8 cellular contexts compared by ENCODE assay signal in the genomic region with DNA sequence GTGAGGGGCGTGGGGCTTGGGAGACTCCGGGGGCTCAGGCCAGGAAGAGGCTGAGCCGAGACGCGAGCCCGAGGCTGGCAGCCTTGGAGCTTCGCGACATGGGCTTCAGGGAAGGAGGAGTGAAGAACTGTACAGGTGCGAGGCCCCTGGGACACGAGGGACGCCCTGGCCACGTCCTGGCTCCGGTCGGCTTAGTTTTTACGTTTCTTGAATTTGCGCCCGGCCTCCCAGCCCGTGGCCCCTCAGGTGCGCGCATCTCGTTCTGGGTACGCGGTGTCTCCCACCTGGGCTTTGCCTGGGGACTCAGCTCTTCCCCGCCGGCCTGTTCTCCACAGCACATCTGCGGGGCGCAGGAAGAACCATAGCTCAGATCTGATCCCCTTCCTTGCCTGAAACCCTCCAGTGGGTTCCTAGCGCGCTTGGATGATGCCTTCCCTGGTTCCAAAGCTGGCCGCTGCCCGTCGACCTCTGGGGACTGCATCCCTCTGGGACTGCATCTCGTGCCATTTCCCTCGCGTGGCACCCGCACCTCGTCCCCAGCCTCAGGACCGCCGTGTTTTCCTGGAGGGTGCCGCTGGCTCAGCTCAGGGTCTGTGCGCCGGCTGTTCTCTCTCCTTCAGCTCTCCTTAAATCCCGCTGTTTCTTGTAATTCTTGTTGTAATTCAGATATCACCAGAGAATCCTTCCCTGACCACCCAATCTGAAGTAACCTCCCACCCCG. TPM values are rescaled to one million over a fixed set of nuclear protein-coding genes. Genes with fewer than 3 reads are reported as not detected.
DNase-seq lines count a peak whose midpoint lies in the region; ATAC-seq, FAIRE-seq and TF ChIP-seq lines count a peak whose summit lies in the region.

No MANE protein-coding gene starts in this region.

- H3K27ac ChIP-seq in KMS-11 (no peak overlapping the region), mesendoderm (ENCODE audit: low read depth, low read length) (no peak overlapping the region)

- FAIRE-seq in urothelium cell line (lab: Jason Lieb, UNC): no peak

- H3K9ac ChIP-seq in KMS-11: peak overlapping the region; percentile 79
- peak overlapping the region; percentile 76 for H3K9ac ChIP-seq in mesendoderm (ENCODE audit: low read length)

- no CpG with 5 or more reads among the region's 44 CpGs for WGBS in mesendoderm (ENCODE audit: extremely low coverage, insufficient coverage, low lambda C conversion rate)

- H3K27me3 ChIP-seq in KMS-11 (ENCODE audit: insufficient read depth, low read depth) (no peaks in the 10 kb centered on the region), mesendoderm (ENCODE audit: insufficient read depth, low read length, poor library complexity) (peaks cover 1% of the 10 kb centered on the region)

- no peaks in the 10 kb centered on the region for H3K36me3 ChIP-seq in KMS-11 (ENCODE audit: insufficient read depth)
- H3K36me3 ChIP-seq in mesendoderm (ENCODE audit: control insufficient read depth, insufficient read depth, low read length): no peaks in the 10 kb centered on the region

- H2BK120ac ChIP-seq in mesendoderm (ENCODE audit: low read depth, low read length): no peak overlapping the region

- H3K4me1 ChIP-seq in KMS-11 (ENCODE audit: low read depth, poor library complexity, severe bottlenecking) (peaks cover 12% of the 10 kb centered on the region), mesendoderm (ENCODE audit: control insufficient read depth, low read depth, low read length) (peaks cover 3% of the 10 kb centered on the region)

- no peak overlapping the region for H2BK15ac ChIP-seq in mesendoderm (replicated peaks; ENCODE audit: low read depth)

- no peak overlapping the region for H2BK5ac ChIP-seq in mesendoderm (ENCODE audit: low read length)

- no peak overlapping the region for H4K5ac ChIP-seq in mesendoderm (ENCODE audit: low read length)

- H2AK5ac ChIP-seq in mesendoderm (ENCODE audit: low read length): no peak overlapping the region

- no peaks in the 10 kb centered on the region for H4K20me1 ChIP-seq in KMS-11 (ENCODE audit: insufficient read depth)

- H3K23ac ChIP-seq in mesendoderm (ENCODE audit: low read length): peak overlapping the region; percentile 45

- peaks cover 13% of the 10 kb centered on the region for H3K79me1 ChIP-seq in mesendoderm (ENCODE audit: low read length)

- H3K18ac ChIP-seq in mesendoderm (ENCODE audit: low read length): no peak overlapping the region

- intact Hi-C loops in sciatic nerve (cut with DNase I): no loop called here

- H3K79me2 ChIP-seq in KMS-11 (ENCODE audit: insufficient read depth, low read depth) (peaks cover 12% of the 10 kb centered on the region; the same call in 1 of the 2 replicates), mesendoderm (ENCODE audit: control insufficient read depth, insufficient read depth, low read length) (peaks cover 3% of the 10 kb centered on the region)

- H3K56ac ChIP-seq in mesendoderm (ENCODE audit: low read length): peak overlapping the region; percentile 90

- ATAC-seq in sciatic nerve: no peak

- peak overlapping the region; percentile 82 for H2AFZ ChIP-seq in KMS-11 (ENCODE audit: low read depth)

- peak; percentile 4 for DNase-seq in stimulated activated CD4-positive, alpha-beta T cell treated with anti-CD3 and anti-CD28 coated beads, Interleukin-12 subunit alpha, Interleukin-12 subunit beta, amount 100 ng/mL, for 4 hours
- no peak for DNase-seq in stimulated activated CD4-positive, alpha-beta T cell treated with anti-CD3 and anti-CD28 coated beads, Interleukin-4, amount 100 ng/mL, for 1 hour
- DNase-seq in cardiac fibroblast (ENCODE audit: low read depth in 2 of 2): peak in 1 of 2 donors; percentile 14
- DNase-seq in mesendoderm: no peak
- peak; percentile 14 for DNase-seq in urothelium cell line (ENCODE audit: low spot score)
- no peak for DNase-seq in sciatic nerve (ENCODE audit: low spot score)
- DNase-seq in globus pallidus (ENCODE audit: low spot score): no peak

- peak overlapping the region; percentile 81 for H3K4me3 ChIP-seq in KMS-11 (IDR thresholded peaks at IDR 0.05; ENCODE audit: insufficient read depth, low read depth, low read length)
- peak overlapping the region; percentile 82 to 86 for H3K4me3 ChIP-seq in cardiac fibroblast (replicated peaks in 1 of 2; ENCODE audit: low read depth in 2 of 2, low read length in 2 of 2)
- H3K4me3 ChIP-seq in mesendoderm (ENCODE audit: low read length): peak overlapping the region; percentile 79

- TF ChIP-seq CTCF in KMS-11 (conservative IDR thresholded peaks at IDR 0.05; ENCODE audit: low read depth, low read length): no peak
- no peak for TF ChIP-seq CTCF in cardiac fibroblast (IDR thresholded peaks at IDR 0.05; ENCODE audit: low read depth, low read length)

- no peak overlapping the region for H3K4ac ChIP-seq in mesendoderm (ENCODE audit: low read depth, low read length)

- no peak overlapping the region for H4K8ac ChIP-seq in mesendoderm (ENCODE audit: low read depth, low read length)

- H3K4me2 ChIP-seq in KMS-11: peak overlapping the region; percentile 54
- H3K4me2 ChIP-seq in mesendoderm (ENCODE audit: low read length): peak overlapping the region; percentile 95

RNA-seq across cellular contexts. Expression of gene CHCHD6, which starts 0.6 kb away (rescaled TPM):
- polyA plus RNA-seq in mesendoderm (2013, experiment 1 of 2): 19.3 TPM
- 20.7 TPM for polyA plus RNA-seq in mesendoderm (2013, experiment 2 of 2)
- total RNA-seq in sciatic nerve: 19.1 TPM

RNA-seq across cellular contexts. Expression of gene TXNRD3, which starts 49.7 kb away (rescaled TPM):
- 2.3 TPM for polyA plus RNA-seq in mesendoderm (2013, experiment 1 of 2)
- 2.6 TPM for polyA plus RNA-seq in mesendoderm (2013, experiment 2 of 2)
- total RNA-seq in sciatic nerve: 25.1 TPM

Comparison
In these comparisons a context has a peak if more than half of its experiments do, and no peak if none do; other contexts are left out.
1. DNase-seq: peak in stimulated activated CD4-positive, alpha-beta T cell treated with anti-CD3 and anti-CD28 coated beads, Interleukin-12 subunit alpha, Interleukin-12 subunit beta, amount 100 ng/mL, for 4 hours (single experiment) and urothelium cell line (single experiment); none in stimulated activated CD4-positive, alpha-beta T cell treated with anti-CD3 and anti-CD28 coated beads, Interleukin-4, amount 100 ng/mL, for 1 hour (single experiment), mesendoderm (single experiment), sciatic nerve (single experiment) and globus pallidus (single experiment).
2. Peak in every context shown above with its lines, with median percentiles within 50 percentile points of each other: H3K4me3 ChIP-seq.